8 cellular contexts compared by ENCODE assay signal in the genomic region with DNA sequence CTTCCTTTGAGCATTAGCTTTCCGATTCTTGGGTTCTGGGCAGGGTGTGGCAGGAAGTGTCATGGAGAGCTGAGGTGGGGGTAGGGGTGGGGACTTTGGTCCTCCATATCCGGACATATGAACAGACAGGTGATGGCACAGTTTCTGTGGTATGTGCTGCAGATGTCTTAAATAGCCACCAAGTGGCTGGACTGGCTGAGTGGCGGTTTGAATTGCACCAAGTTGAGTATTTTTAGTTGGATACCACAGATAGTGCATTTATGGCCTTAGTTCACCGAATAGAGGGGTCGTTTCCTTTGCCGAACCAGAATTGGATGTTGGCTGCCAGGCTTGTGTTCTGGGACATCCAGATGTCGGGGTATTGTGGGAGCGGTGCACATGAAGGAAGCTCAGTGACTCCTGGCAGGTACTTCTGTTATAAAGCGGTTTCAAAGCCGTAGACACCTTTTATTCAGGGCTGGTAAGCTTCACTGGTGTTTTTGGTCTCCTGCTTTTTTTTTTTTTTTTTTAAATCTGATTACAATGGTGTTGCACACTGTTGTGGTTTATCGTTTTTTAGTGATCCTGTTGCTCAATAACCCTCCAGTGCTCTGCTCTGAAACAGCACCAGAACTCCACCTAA. TPM values are rescaled to one million over a fixed set of nuclear protein-coding genes. Genes with fewer than 3 reads are reported as not detected.
DNase-seq lines count a peak whose midpoint lies in the region; ATAC-seq and TF ChIP-seq lines count a peak whose summit lies in the region.

No MANE protein-coding gene starts in this region.

- no peaks in the 10 kb centered on the region for H3K27me3 ChIP-seq in HAP-1 (ENCODE audit: low read depth)
- no peaks in the 10 kb centered on the region for H3K27me3 ChIP-seq in sigmoid colon

- H3K4me1 Mint-ChIP-seq in activated naive CD8-positive, alpha-beta T cell treated with anti-CD3 and anti-CD28 coated beads, Interleukin-2, amount 10 ng/mL, durations not matched to agents 7 days and 5 days = peaks cover 86% of the 10 kb centered on the region

- DNase-seq in Jurkat, Clone E6-1 (ENCODE audit: low read depth, low spot score) = peak; percentile 87
- peak; percentile 63 for DNase-seq in activated naive CD8-positive, alpha-beta T cell treated with anti-CD3 and anti-CD28 coated beads, Interleukin-2, amount 10 ng/mL, durations not matched to agents 7 days and 5 days
- DNase-seq in HAP-1 (ENCODE audit: low spot score in 2 of 2) = no peak
- no peak for DNase-seq in sigmoid colon
- no peak for DNase-seq in GM13977 (ENCODE audit: low spot score)

- no peak for TF ChIP-seq EP300 in sigmoid colon (IDR thresholded peaks at IDR 0.05)

- no peaks in the 10 kb centered on the region for H3K9me3 Mint-ChIP-seq in activated naive CD8-positive, alpha-beta T cell treated with anti-CD3 and anti-CD28 coated beads, Interleukin-2, amount 10 ng/mL, durations not matched to agents 7 days and 5 days

- peaks cover 26% of the 10 kb centered on the region for H3K36me3 Mint-ChIP-seq in activated naive CD8-positive, alpha-beta T cell treated with anti-CD3 and anti-CD28 coated beads, Interleukin-2, amount 10 ng/mL, durations not matched to agents 7 days and 5 days

- TF ChIP-seq CTCF in GM12872 (IDR thresholded peaks at IDR 0.05; ENCODE audit: insufficient read depth, low read depth, low read length) (peak; percentile 27; the same call in 1 of the 3 replicates), sigmoid colon (IDR thresholded peaks at IDR 0.05) (no peak), GM13977 (IDR thresholded peaks at IDR 0.05; ENCODE audit: extremely low read depth, insufficient read depth, missing control alignments) (no peak)

- H3K9me3 ChIP-seq in HAP-1 (no peaks in the 10 kb centered on the region), sigmoid colon (no peaks in the 10 kb centered on the region)

- no peak overlapping the region for H3K27ac ChIP-seq in sigmoid colon

- peak overlapping the region; percentile 96 for H3K27ac Mint-ChIP-seq in activated naive CD8-positive, alpha-beta T cell treated with anti-CD3 and anti-CD28 coated beads, Interleukin-2, amount 10 ng/mL, durations not matched to agents 7 days and 5 days

- 63 to 80% methylated on average over 11 of the region's 11 CpGs for WGBS in sigmoid colon, 2 donors

- H3K27me3 Mint-ChIP-seq in activated naive CD8-positive, alpha-beta T cell treated with anti-CD3 and anti-CD28 coated beads, Interleukin-2, amount 10 ng/mL, durations not matched to agents 7 days and 5 days = no peaks in the 10 kb centered on the region

- ATAC-seq in GM21423 (IDR thresholded peaks at IDR 0.05; ENCODE audit: unreplicated experiment) (peak; percentile 54), SK-N-SH treated with all-trans-retinoic acid at 6 μM for 48 hours (no peak)
- peak; percentile 68 for ATAC-seq in activated naive CD8-positive, alpha-beta T cell treated with anti-CD3 and anti-CD28 coated beads, Interleukin-2, amount 10 ng/mL, durations not matched to agents 7 days and 5 days (ENCODE audit: low read depth)

- in situ Hi-C loops in HAP-1 (cut with MboI; ENCODE audit: low sequenced_read_pairs) = no loop called here
- in situ Hi-C loops in GM13977 (cut with MboI; ENCODE audit: low pct_unique_long_range_greater_than_20kb, low sequenced_read_pairs, unreplicated experiment) = no loop called here

- peak overlapping the region; percentile 83 for H3K4me3 Mint-ChIP-seq in activated naive CD8-positive, alpha-beta T cell treated with anti-CD3 and anti-CD28 coated beads, Interleukin-2, amount 10 ng/mL, durations not matched to agents 7 days and 5 days

- TF ChIP-seq POLR2A in sigmoid colon (IDR thresholded peaks at IDR 0.05) = no peak

- peak overlapping the region; percentile 49 for H3K4me3 ChIP-seq in Jurkat, Clone E6-1 (ENCODE audit: low read length)
- H3K4me3 ChIP-seq in HAP-1 = no peak overlapping the region
- H3K4me3 ChIP-seq in sigmoid colon = no peak overlapping the region

- H3K36me3 ChIP-seq in HAP-1 (replicated peaks) (no peaks in the 10 kb centered on the region), sigmoid colon (no peaks in the 10 kb centered on the region)

- POLR2A ChIA-PET in activated naive CD8-positive, alpha-beta T cell treated with anti-CD3 and anti-CD28 coated beads, Interleukin-2, amount 10 ng/mL, durations not matched to agents 7 days and 5 days (lab: Charles Lee) = interaction anchor here (0.8 to 10.4 kb wide), 18 partner anchors 10 to 269 kb away, joined by 3 to 127 read pairs (median 6); a partner anchor contains a TSS

- intact Hi-C loops in sigmoid colon (cut with DNase I) = no loop called here

- peaks cover 5% of the 10 kb centered on the region; the same call in 1 of the 2 replicates for H3K4me1 ChIP-seq in HAP-1
- peaks cover 0 to 33% (median 19%) of the 10 kb centered on the region in 4 donors for H3K4me1 ChIP-seq in sigmoid colon

TF ChIP-seq in SK-N-SH treated with all-trans-retinoic acid at 6 μM for 48 hours, 23 proteins besides CTCF, POLR2A, EP300 and RAD21:
- TF ChIP-seq ZNF8 (CRISPR knock-in tag; IDR thresholded peaks at IDR 0.05) = no peak
- no peak for TF ChIP-seq BACH2 (CRISPR knock-in tag; IDR thresholded peaks at IDR 0.05; ENCODE audit: borderline replicate concordance)
- no peak for TF ChIP-seq ZFP30 (CRISPR knock-in tag; IDR thresholded peaks at IDR 0.05)
- no peak for TF ChIP-seq ESRRG (CRISPR knock-in tag; IDR thresholded peaks at IDR 0.05)

RNA-seq across cellular contexts. Expression of a gene that starts 15.1 kb away (rescaled TPM):
- 105 TPM for polyA plus RNA-seq in Jurkat, Clone E6-1 (2012; ENCODE audit: insufficient read depth, insufficient read length)
- total RNA-seq in activated naive CD8-positive, alpha-beta T cell treated with anti-CD3 and anti-CD28 coated beads, Interleukin-2, amount 10 ng/mL, durations not matched to agents 7 days and 5 days = 100 to 1,000 TPM; 121 to 122 TPM
- total RNA-seq in sigmoid colon = 10 to 100 TPM in 3 of 4 donors, 1 to 10 TPM in 1; 6.9 to 17.9 (median 13.1) TPM
- 10 to 100 TPM in 2 of 3 donors, 1 to 10 TPM in 1; 9.0 to 55.8 (median 19.0) TPM for polyA plus RNA-seq in sigmoid colon

Comparison
In these comparisons a context has a peak if more than half of its experiments do, and no peak if none do; other contexts are left out.
1. DNase-seq: peak in Jurkat, Clone E6-1 (single experiment) and activated naive CD8-positive, alpha-beta T cell treated with anti-CD3 and anti-CD28 coated beads, Interleukin-2, amount 10 ng/mL, durations not matched to agents 7 days and 5 days (single experiment); none in HAP-1 (0 of 2), sigmoid colon (single experiment) and GM13977 (single experiment).
2. RNA of a gene that starts 15.1 kb away (total RNA-seq): 121 to 122 TPM in activated naive CD8-positive, alpha-beta T cell treated with anti-CD3 and anti-CD28 coated beads, Interleukin-2, amount 10 ng/mL, durations not matched to agents 7 days and 5 days; 6.9 to 17.9 TPM in sigmoid colon; every median in the first group is over 4 times any median in the second.